In genomic region chr6:83615025-83615999, GRCh38 we compare ENCODE assay signal across 9 cellular contexts.
DNase-seq lines count a peak whose midpoint lies in the region; ATAC-seq and TF ChIP-seq lines count a peak whose summit lies in the region.
"Had no signal": no experiment of that assay in that cellular context is flagged by ENCODE, and none has a peak within 500 bp of the region (broad histone marks: within the 10 kb centered on the region; RNA-seq: fewer than 3 reads in every experiment).

No MANE protein-coding gene starts in this region.

- no peaks in the 10 kb centered on the region for H3K27me3 ChIP-seq in body of pancreas

- H3K27me3 Mint-ChIP-seq in memory B cell = no peaks in the 10 kb centered on the region
- H3K27me3 Mint-ChIP-seq in activated naive CD8-positive, alpha-beta T cell treated with anti-CD3 and anti-CD28 coated beads, Interleukin-2, amount 50 U/mL, for 24 hours = no peaks in the 10 kb centered on the region

- H3K36me3 Mint-ChIP-seq in memory B cell = no peaks in the 10 kb centered on the region
- no peaks in the 10 kb centered on the region for H3K36me3 Mint-ChIP-seq in activated naive CD8-positive, alpha-beta T cell treated with anti-CD3 and anti-CD28 coated beads, Interleukin-2, amount 50 U/mL, for 24 hours (ENCODE audit: low read depth)
- H3K36me3 Mint-ChIP-seq: activated naive CD4-positive, alpha-beta T cell treated with anti-CD3 and anti-CD28 coated beads, Interleukin-2, amount 50 U/mL, for 24 hours had no signal

- no peaks in the 10 kb centered on the region for H3K36me3 ChIP-seq in body of pancreas (replicated peaks in 1 of 2; ENCODE audit: insufficient read depth in 1 of 2, low read depth in 2 of 2)

- DNase-seq in NCI-H524 (lab: John Stamatoyannopoulos, UW) (peak; percentile 12 to 51), NCI-H524 treated with DMSO at 0.1 percent for 48 hours (lab: John Stamatoyannopoulos, UW) (no peak), NCI-H345 (lab: John Stamatoyannopoulos, UW) (peak; percentile 31), body of pancreas (peak in 1 of 4 donors; percentile 7), memory B cell (ENCODE audit: low spot score in 2 of 2) (peak in 1 of 2 donors; percentile 2)
- no peak for DNase-seq in activated naive CD8-positive, alpha-beta T cell treated with anti-CD3 and anti-CD28 coated beads, Interleukin-2, amount 50 U/mL, for 24 hours

- no peak overlapping the region for H3K4me3 ChIP-seq in body of pancreas

- no peak for TF ChIP-seq POLR2A in body of pancreas (IDR thresholded peaks at IDR 0.05)

- H3K9me3 ChIP-seq in body of pancreas = no peaks in the 10 kb centered on the region

- H3K4me1 ChIP-seq in body of pancreas = no peaks in the 10 kb centered on the region

- no peaks in the 10 kb centered on the region for H3K9me3 Mint-ChIP-seq in memory B cell
- no peaks in the 10 kb centered on the region for H3K9me3 Mint-ChIP-seq in activated naive CD8-positive, alpha-beta T cell treated with anti-CD3 and anti-CD28 coated beads, Interleukin-2, amount 50 U/mL, for 24 hours
- H3K9me3 Mint-ChIP-seq: activated naive CD4-positive, alpha-beta T cell treated with anti-CD3 and anti-CD28 coated beads, Interleukin-2, amount 50 U/mL, for 24 hours had no signal

- H3K4me1 Mint-ChIP-seq in memory B cell = no peaks in the 10 kb centered on the region
- no peaks in the 10 kb centered on the region for H3K4me1 Mint-ChIP-seq in activated naive CD8-positive, alpha-beta T cell treated with anti-CD3 and anti-CD28 coated beads, Interleukin-2, amount 50 U/mL, for 24 hours
- H3K4me1 Mint-ChIP-seq: activated naive CD4-positive, alpha-beta T cell treated with anti-CD3 and anti-CD28 coated beads, Interleukin-2, amount 50 U/mL, for 24 hours had no signal

- no peak overlapping the region for H3K27ac ChIP-seq in body of pancreas

- H3K27ac Mint-ChIP-seq in memory B cell = no peak overlapping the region
- H3K27ac Mint-ChIP-seq in activated naive CD8-positive, alpha-beta T cell treated with anti-CD3 and anti-CD28 coated beads, Interleukin-2, amount 50 U/mL, for 24 hours = no peak overlapping the region
- H3K27ac Mint-ChIP-seq: activated naive CD4-positive, alpha-beta T cell treated with anti-CD3 and anti-CD28 coated beads, Interleukin-2, amount 50 U/mL, for 24 hours had no signal

- WGBS in body of pancreas, 2 donors = 61 to 70% methylated on average over 6 of the region's 6 CpGs

- peak; percentile 27 to 49 (median 40) for TF ChIP-seq CTCF in body of pancreas (IDR thresholded peaks at IDR 0.05)

- ATAC-seq in HG02610 (IDR thresholded peaks at IDR 0.05; ENCODE audit: unreplicated experiment) (peak; percentile 68), body of pancreas (no peak), memory B cell (ENCODE audit: low read depth) (peak; percentile 24), GM18517 (IDR thresholded peaks at IDR 0.05; ENCODE audit: unreplicated experiment) (no peak)
- no peak for ATAC-seq in activated naive CD8-positive, alpha-beta T cell treated with anti-CD3 and anti-CD28 coated beads, Interleukin-2, amount 50 U/mL, for 24 hours

- no peak overlapping the region for H3K4me3 Mint-ChIP-seq in memory B cell
- no peak overlapping the region for H3K4me3 Mint-ChIP-seq in activated naive CD8-positive, alpha-beta T cell treated with anti-CD3 and anti-CD28 coated beads, Interleukin-2, amount 50 U/mL, for 24 hours
- H3K4me3 Mint-ChIP-seq: activated naive CD4-positive, alpha-beta T cell treated with anti-CD3 and anti-CD28 coated beads, Interleukin-2, amount 50 U/mL, for 24 hours had no signal

- intact Hi-C loops in body of pancreas (cut with DNase I) = no loop called here

Comparison
In these comparisons a context has a peak if more than half of its experiments do, and no peak if none do; other contexts are left out.
1. DNase-seq: peak in NCI-H524 (2 of 2) and NCI-H345 (single experiment); none in NCI-H524 treated with DMSO at 0.1 percent for 48 hours (single experiment) and activated naive CD8-positive, alpha-beta T cell treated with anti-CD3 and anti-CD28 coated beads, Interleukin-2, amount 50 U/mL, for 24 hours (single experiment).
2. ATAC-seq: peak in HG02610 (single experiment) and memory B cell (single experiment); none in body of pancreas (single experiment), activated naive CD8-positive, alpha-beta T cell treated with anti-CD3 and anti-CD28 coated beads, Interleukin-2, amount 50 U/mL, for 24 hours (single experiment) and GM18517 (single experiment).